ENCODE assay signal across 28 cellular contexts in genomic region chr7:23211542-23211941, GRCh38. TPM values are rescaled to one million over a fixed set of nuclear protein-coding genes. Genes with fewer than 3 reads are reported as not detected.
DNase-seq lines count a peak whose midpoint lies in the region; ATAC-seq and TF ChIP-seq lines count a peak whose summit lies in the region.
"Had no signal": no experiment of that assay in that cellular context is flagged by ENCODE, and none has a peak within 500 bp of the region (broad histone marks: within the 10 kb centered on the region; RNA-seq: fewer than 3 reads in every experiment).

No MANE protein-coding gene starts in this region.

- H3K9me3 Mint-ChIP-seq in WTC11 (no peaks in the 10 kb centered on the region), nephron progenitor cell (no peaks in the 10 kb centered on the region)
- H3K9me3 Mint-ChIP-seq: HFFc6; memory B cell; naive thymus-derived CD8-positive, alpha-beta T cell had no signal

- DNase-seq in DMS53 (lab: John Stamatoyannopoulos, UW) = peak; percentile 72
- DNase-seq in WTC11 (ENCODE audit: low spot score) = peak; percentile 32
- peak; percentile 34 for DNase-seq in iPS-NIHi11 (ENCODE audit: low spot score)
- DNase-seq in nephron progenitor cell = peak; percentile 42
- no peak for DNase-seq in GM13976 (ENCODE audit: low spot score)
- DNase-seq in HPDE6-E6E7 (ENCODE audit: extremely low spot score) = no peak
- DNase-seq: activated CD4-positive, CD25-positive, alpha-beta regulatory T cell treated with anti-CD3 and anti-CD28 coated beads, Interleukin-2, amount 50 U/mL, for 72 hours; activated CD8-positive, alpha-beta T cell treated with anti-CD3 and anti-CD28 coated beads, Interleukin-2, amount 10 ng/mL, durations not matched to agents 7 days and 5 days; activated naive CD4-positive, alpha-beta T cell treated with Interleukin-2 at 50 U/mL for 16 hours; activated T-cell treated with anti-CD3 and anti-CD28 coated beads, Interleukin-2, amount 50 U/mL, for 1 hour; amniotic stem cell; dermis blood vessel endothelial cell; DMS 273 treated with DMSO at 0.1 percent for 48 hours; HFFc6; naive thymus-derived CD8-positive, alpha-beta T cell; NCI-H1105; NCI-H2029; NCI-H226; NCI-H82; OCI-M1; pancreas; Right ventricle myocardium superior; stimulated activated CD8-positive, alpha-beta memory T cell treated with anti-CD3 and anti-CD28 coated beads, Interleukin-4, amount 100 ng/mL, for 48 hours; T1000; upper lobe of right lung had no signal

- POLR2A ChIA-PET in WTC11 (lab: Charles Lee) = no interaction called here

- H3K4me1 Mint-ChIP-seq in WTC11 (peaks cover 5% of the 10 kb centered on the region; the same call in 1 of the 2 replicates), nephron progenitor cell (peaks cover 33% of the 10 kb centered on the region)

- H3K27ac Mint-ChIP-seq in WTC11 (no peak overlapping the region), nephron progenitor cell (peak overlapping the region; percentile 81)
- H3K27ac Mint-ChIP-seq: activated CD8-positive, alpha-beta T cell treated with anti-CD3 and anti-CD28 coated beads, Interleukin-2, amount 10 ng/mL, durations not matched to agents 7 days and 5 days; HFFc6; memory B cell; naive thymus-derived CD8-positive, alpha-beta T cell had no signal

- CTCF ChIA-PET in WTC11 (lab: Charles Lee) = no interaction called here

- ATAC-seq in WTC11 = peak; percentile 95
- no peak for ATAC-seq in GM21786 (IDR thresholded peaks at IDR 0.05; ENCODE audit: unreplicated experiment)
- no peak for ATAC-seq in GM21423 (IDR thresholded peaks at IDR 0.05; ENCODE audit: unreplicated experiment)
- ATAC-seq: activated CD8-positive, alpha-beta T cell treated with anti-CD3 and anti-CD28 coated beads, Interleukin-2, amount 10 ng/mL, durations not matched to agents 7 days and 5 days; naive thymus-derived CD8-positive, alpha-beta T cell had no signal

- no peaks in the 10 kb centered on the region for H3K36me3 Mint-ChIP-seq in WTC11
- peaks cover 2% of the 10 kb centered on the region for H3K36me3 Mint-ChIP-seq in nephron progenitor cell (ENCODE audit: low read depth)
- H3K36me3 Mint-ChIP-seq: memory B cell had no signal

- H3K4me3 Mint-ChIP-seq in WTC11 (no peak overlapping the region), nephron progenitor cell (peak overlapping the region; percentile 28)
- H3K4me3 Mint-ChIP-seq: activated CD8-positive, alpha-beta T cell treated with anti-CD3 and anti-CD28 coated beads, Interleukin-2, amount 10 ng/mL, durations not matched to agents 7 days and 5 days; HFFc6; memory B cell; naive thymus-derived CD8-positive, alpha-beta T cell had no signal

- TF ChIP-seq CTCF in WTC11 (IDR thresholded peaks at IDR 0.05) (no peak), nephron progenitor cell (IDR thresholded peaks at IDR 0.05) (no peak), GM13976 (IDR thresholded peaks at IDR 0.05; ENCODE audit: borderline replicate concordance, control extremely low read depth, extremely low read depth, insufficient read depth, missing control alignments) (no peak)

- H3K27me3 Mint-ChIP-seq in WTC11 (ENCODE audit: low read depth) = peaks cover 4% of the 10 kb centered on the region; the same call in 1 of the 2 replicates
- peaks cover 12% of the 10 kb centered on the region for H3K27me3 Mint-ChIP-seq in nephron progenitor cell (ENCODE audit: low read depth, poor library complexity)

- in situ Hi-C loops in GM13976 (cut with MboI; ENCODE audit: low sequenced_read_pairs, unreplicated experiment) = no loop called here

TF ChIP-seq in WTC11, 78 proteins besides CTCF, POLR2A, EP300 and RAD21:
- no peak for TF ChIP-seq HMGXB4 (CRISPR knock-in tag; IDR thresholded peaks at IDR 0.05)
- no peak for TF ChIP-seq ATF3 (CRISPR knock-in tag; conservative IDR thresholded peaks at IDR 0.05)
- TF ChIP-seq ZNF512 (CRISPR knock-in tag; IDR thresholded peaks at IDR 0.05; ENCODE audit: borderline replicate concordance) = no peak
- no peak for TF ChIP-seq FOXJ3 (CRISPR knock-in tag; IDR thresholded peaks at IDR 0.05; ENCODE audit: borderline replicate concordance)
- no peak for TF ChIP-seq IRF2 (CRISPR knock-in tag; IDR thresholded peaks at IDR 0.05; ENCODE audit: borderline replicate concordance, low read depth)
- no peak for TF ChIP-seq GABPB1 (CRISPR knock-in tag; IDR thresholded peaks at IDR 0.05)

RNA-seq across cellular contexts. Expression of gene NUP42, which starts 29.7 kb away (rescaled TPM):
- 31.8 to 40.8 TPM (median 34.4 TPM) in 3 replicates for total RNA-seq in WTC11 (2021)

RNA-seq across cellular contexts. Expression of gene GPNMB, which starts 35.0 kb away (rescaled TPM):
- total RNA-seq in WTC11 (2021) = 0.57 to 1.7 TPM (median 1.1 TPM) in 3 replicates

Comparison
In these comparisons a context has a peak if more than half of its experiments do, and no peak if none do; other contexts are left out.
1. DNase-seq: peak in DMS53 (single experiment), WTC11 (single experiment), iPS-NIHi11 (single experiment) and nephron progenitor cell (single experiment); none in GM13976 (single experiment) and HPDE6-E6E7 (single experiment).